Comparison of ENCODE assay signal across 19 cellular contexts in genomic region chr2:45923701-45924100, GRCh38.
A peak's percentile ranks its signal among the peaks of the same experiment; 100 is the strongest.
DNase-seq lines count a peak whose midpoint lies in the region; ATAC-seq, FAIRE-seq and TF ChIP-seq lines count a peak whose summit lies in the region.
"Had no signal": no experiment of that assay in that cellular context is flagged by ENCODE, and none has a peak within 500 bp of the region (broad histone marks: within the 10 kb centered on the region; RNA-seq: fewer than 3 reads in every experiment).

No MANE protein-coding gene starts in this region.

- peak; percentile 9 for FAIRE-seq in urothelium cell line (lab: Jason Lieb, UNC)
- FAIRE-seq: A204.1, GM19239, K562 had no signal

- H3K36me3 Mint-ChIP-seq in naive B cell: no peaks in the 10 kb centered on the region

- H3K9me3 Mint-ChIP-seq in naive B cell: no peaks in the 10 kb centered on the region

- H3K4me3 Mint-ChIP-seq in naive B cell: no peak overlapping the region

- H3K36me3 ChIP-seq in right atrium auricular region: no peaks in the 10 kb centered on the region
- no peaks in the 10 kb centered on the region for H3K36me3 ChIP-seq in WERI-Rb-1

- H3K27me3 ChIP-seq in right atrium auricular region (no peaks in the 10 kb centered on the region), WERI-Rb-1 (ENCODE audit: insufficient read depth, low read depth, severe bottlenecking) (no peaks in the 10 kb centered on the region)

- H3K4me1 Mint-ChIP-seq in naive B cell: peaks cover 29 to 46% (median 32%) of the 10 kb centered on the region in 3 donors

- H3K9me3 ChIP-seq in right atrium auricular region (no peaks in the 10 kb centered on the region), WERI-Rb-1 (ENCODE audit: severe bottlenecking) (no peaks in the 10 kb centered on the region)

- peaks cover 0 to 73% of the 10 kb centered on the region in 2 donors for H3K4me1 ChIP-seq in right atrium auricular region

- TF ChIP-seq CTCF in right atrium auricular region (IDR thresholded peaks at IDR 0.05) (no peak), astrocyte of the spinal cord (IDR thresholded peaks at IDR 0.05; ENCODE audit: low read depth, low read length) (no peak), WERI-Rb-1 (IDR thresholded peaks at IDR 0.05; ENCODE audit: low read depth, low read length) (no peak)

- ATAC-seq in naive B cell (ENCODE audit: low read depth in 2 of 2) (no peak), GM21825 (IDR thresholded peaks at IDR 0.05; ENCODE audit: unreplicated experiment) (no peak)
- ATAC-seq: K562 had no signal

- intact Hi-C loops in cardiac septum (cut with DNase I): loop anchor here (2.0 kb wide), 1 partner anchor 37 kb away; no protein-coding TSS in a partner anchor

- DNase-seq in right atrium auricular region (ENCODE audit: low spot score) (no peak), cardiac septum (ENCODE audit: low spot score) (no peak), astrocyte of the spinal cord (ENCODE audit: low read depth, low spot score) (peak; percentile 26), naive B cell (no peak), urothelium cell line (ENCODE audit: low spot score) (peak; percentile 46), WERI-Rb-1 (no peak)
- DNase-seq in stimulated activated CD4-positive, alpha-beta T cell treated with anti-CD3 and anti-CD28 coated beads, Interleukin-4, amount 100 ng/mL, for 4 hours: no peak
- DNase-seq: DMS79 treated with DMSO at 0.1 percent for 48 hours, GDM1, GM23248, NCI-H1092 treated with DMSO at 0.1 percent for 48 hours, NCI-H1694, NCI-H2107, NCI-H226, NCI-H526 treated with DMSO at 0.1 percent for 48 hours had no signal

- no peaks in the 10 kb centered on the region for H3K27me3 Mint-ChIP-seq in naive B cell

- H3K27ac Mint-ChIP-seq in naive B cell: peak overlapping the region in 4 of 6 donors; percentile 17 to 76 (median 42)

- H3K4me3 ChIP-seq in right atrium auricular region (no peak overlapping the region), astrocyte of the spinal cord (ENCODE audit: low read depth, low read length) (no peak overlapping the region), WERI-Rb-1 (ENCODE audit: low read depth, low read length) (no peak overlapping the region)
- H3K4me3 ChIP-seq: GM23248, K562 had no signal

- peak overlapping the region; percentile 78 to 83 for H3K27ac ChIP-seq in right atrium auricular region
- no peak overlapping the region for H3K27ac ChIP-seq in WERI-Rb-1
- H3K27ac ChIP-seq: GM23248 had no signal

- in situ Hi-C loops in astrocyte of the spinal cord (cut with HindIII; ENCODE audit: low sequenced_read_pairs): no loop called here

Comparison
In these comparisons a context has a peak if more than half of its experiments do, and no peak if none do; other contexts are left out.
1. DNase-seq: peak in astrocyte of the spinal cord (single experiment) and urothelium cell line (single experiment); none in right atrium auricular region (single experiment), cardiac septum (single experiment), naive B cell (single experiment), WERI-Rb-1 (single experiment) and stimulated activated CD4-positive, alpha-beta T cell treated with anti-CD3 and anti-CD28 coated beads, Interleukin-4, amount 100 ng/mL, for 4 hours (0 of 2).